ENCODE assay signal across 21 cellular contexts in the genomic region with DNA sequence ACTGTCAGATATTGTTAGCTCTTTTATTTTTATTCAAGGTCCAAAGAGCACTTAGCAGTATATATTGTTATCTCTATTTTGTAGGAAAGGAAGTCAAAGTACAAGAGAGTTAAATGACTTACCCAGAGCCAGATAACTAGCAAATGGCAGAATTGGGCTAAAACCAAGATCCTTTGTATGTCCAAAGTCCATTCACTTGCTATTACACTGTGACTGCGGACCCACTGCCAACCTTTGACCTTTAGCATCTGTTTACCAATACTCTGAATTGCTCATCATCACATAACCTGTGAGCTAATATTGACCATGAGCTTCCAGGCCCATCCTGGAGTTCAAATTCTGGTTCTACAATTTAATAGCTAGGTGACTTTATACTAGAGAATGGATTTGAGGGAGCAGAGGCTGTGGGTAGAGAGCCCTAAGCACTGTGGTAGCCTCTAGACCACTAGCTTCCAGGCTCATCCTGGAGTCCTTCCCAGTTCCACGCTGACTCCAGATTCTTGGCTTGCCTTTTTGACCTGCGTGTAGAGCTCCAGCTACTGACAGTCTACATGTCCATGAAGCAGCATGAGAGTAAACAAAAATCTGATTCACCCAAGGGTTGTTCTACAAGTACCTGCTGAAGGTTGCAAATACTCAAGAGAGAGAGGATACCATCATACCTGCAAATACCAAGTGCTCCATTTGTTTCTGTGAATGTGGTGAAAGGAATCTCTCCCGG.
"Had no signal": no experiment of that assay in that cellular context is flagged by ENCODE, and none has a peak within 500 bp of the region (broad histone marks: within the 10 kb centered on the region; RNA-seq: fewer than 3 reads in every experiment).

No MANE protein-coding gene starts in this region.

- H3K4me3 Mint-ChIP-seq: natural killer cell treated with Interleukin-12 subunit alpha and Interleukin-12 subunit beta and Interleukin-15 and Interleukin-18, amount 100 ng/mL, for 72 hours; neural progenitor cell; stimulated activated effector memory CD8-positive, alpha-beta T cell treated with anti-CD3 and anti-CD28 coated beads, Interleukin-12 subunit alpha, Interleukin-12 subunit beta, amount 100 ng/mL, for 72 hours; stimulated activated naive CD8-positive, alpha-beta T cell treated with anti-CD3 and anti-CD28 coated beads, Interleukin-15, Interleukin-2, amounts not matched to agents 100 ng/mL and 50 ng/mL, for 24 hours had no signal

- H3K9me3 ChIP-seq: heart left ventricle, left ventricle myocardium inferior, ovary, right atrium auricular region, tibial artery, upper lobe of right lung had no signal

- H3K27ac Mint-ChIP-seq: natural killer cell treated with Interleukin-12 subunit alpha and Interleukin-12 subunit beta and Interleukin-15 and Interleukin-18, amount 100 ng/mL, for 72 hours; neural progenitor cell; stimulated activated effector memory CD8-positive, alpha-beta T cell treated with anti-CD3 and anti-CD28 coated beads, Interleukin-12 subunit alpha, Interleukin-12 subunit beta, amount 100 ng/mL, for 72 hours; stimulated activated naive CD8-positive, alpha-beta T cell treated with anti-CD3 and anti-CD28 coated beads, Interleukin-15, Interleukin-2, amounts not matched to agents 100 ng/mL and 50 ng/mL, for 24 hours had no signal

- H3K4me1 Mint-ChIP-seq: stimulated activated effector memory CD8-positive, alpha-beta T cell treated with anti-CD3 and anti-CD28 coated beads, Interleukin-12 subunit alpha, Interleukin-12 subunit beta, amount 100 ng/mL, for 72 hours had no signal

- H3K4me2 ChIP-seq: neural progenitor cell had no signal

- H3K27me3 ChIP-seq: heart left ventricle, neural progenitor cell, ovary, right atrium auricular region, tibial artery, upper lobe of right lung had no signal

- H3K4me1 ChIP-seq: heart left ventricle, left ventricle myocardium inferior, neural progenitor cell, right atrium auricular region, tibial artery, upper lobe of right lung had no signal

- H2AFZ ChIP-seq: neural progenitor cell had no signal

- H3K36me3 ChIP-seq: heart left ventricle, left ventricle myocardium inferior, neural progenitor cell, ovary, right atrium auricular region, tibial artery, upper lobe of right lung had no signal

- H3K4me3 ChIP-seq: dorsolateral prefrontal cortex, heart left ventricle, left ventricle myocardium inferior, neural progenitor cell, ovary, right atrium auricular region, tibial artery, upper lobe of right lung had no signal

- H3K27ac ChIP-seq: dorsolateral prefrontal cortex, heart left ventricle, left ventricle myocardium inferior, neural progenitor cell, ovary, right atrium auricular region, tibial artery, upper lobe of right lung had no signal

- DNase-seq: central memory CD4-positive, alpha-beta T cell; cortex of kidney; dorsolateral prefrontal cortex; effector CD8-positive, alpha-beta T cell; heart left ventricle; hypothalamus; left ventricle myocardium inferior; nucleus accumbens; ovary; stimulated activated CD4-positive, alpha-beta T cell treated with anti-CD3 and anti-CD28 coated beads, Interleukin-4, amount 100 ng/mL, for 1 hour; stimulated activated CD8-positive, alpha-beta memory T cell treated with anti-CD3 and anti-CD28 coated beads, Interleukin-4, amount 100 ng/mL, for 48 hours; tibial artery; upper lobe of right lung had no signal

- H3K27me3 Mint-ChIP-seq: natural killer cell treated with Interleukin-12 subunit alpha and Interleukin-12 subunit beta and Interleukin-15 and Interleukin-18, amount 100 ng/mL, for 72 hours; stimulated activated naive CD8-positive, alpha-beta T cell treated with anti-CD3 and anti-CD28 coated beads, Interleukin-15, Interleukin-2, amounts not matched to agents 100 ng/mL and 50 ng/mL, for 24 hours had no signal

- ATAC-seq: esophagus mucosa; heart left ventricle; natural killer cell treated with Interleukin-12 subunit alpha and Interleukin-12 subunit beta and Interleukin-15 and Interleukin-18, amount 100 ng/mL, for 72 hours; stimulated activated effector memory CD8-positive, alpha-beta T cell treated with anti-CD3 and anti-CD28 coated beads, Interleukin-12 subunit alpha, Interleukin-12 subunit beta, amount 100 ng/mL, for 72 hours; upper lobe of right lung had no signal

- H3K36me3 Mint-ChIP-seq: natural killer cell treated with Interleukin-12 subunit alpha and Interleukin-12 subunit beta and Interleukin-15 and Interleukin-18, amount 100 ng/mL, for 72 hours; neural progenitor cell; stimulated activated effector memory CD8-positive, alpha-beta T cell treated with anti-CD3 and anti-CD28 coated beads, Interleukin-12 subunit alpha, Interleukin-12 subunit beta, amount 100 ng/mL, for 72 hours had no signal

- H3K9ac ChIP-seq: neural progenitor cell had no signal

- FAIRE-seq: frontal cortex, islet of Langerhans had no signal

- H3K9me3 Mint-ChIP-seq: neural progenitor cell; stimulated activated naive CD8-positive, alpha-beta T cell treated with anti-CD3 and anti-CD28 coated beads, Interleukin-15, Interleukin-2, amounts not matched to agents 100 ng/mL and 50 ng/mL, for 24 hours had no signal
